In genomic region chr11:58582437-58582836, GRCh38 we compare ENCODE assay signal across 16 cellular contexts. TPM values are rescaled to one million over a fixed set of nuclear protein-coding genes. Genes with fewer than 3 reads are reported as not detected.
DNase-seq lines count a peak whose midpoint lies in the region; ATAC-seq, FAIRE-seq and TF ChIP-seq lines count a peak whose summit lies in the region.
"Had no signal": no experiment of that assay in that cellular context is flagged by ENCODE, and none has a peak within 500 bp of the region (broad histone marks: within the 10 kb centered on the region; RNA-seq: fewer than 3 reads in every experiment).

No MANE protein-coding gene starts in this region.

- peak overlapping the region; percentile 91; the same call in 1 of the 2 replicates for H3K4me2 ChIP-seq in MM.1S (ENCODE audit: low read depth, low read length)
- peak overlapping the region; percentile 72 for H3K4me2 ChIP-seq in GM12878 (ENCODE audit: control insufficient read depth, insufficient read depth)

- no peak overlapping the region for H3K27ac ChIP-seq in MM.1S (ENCODE audit: low read length)
- peak overlapping the region; percentile 9; the same call in 1 of the 2 replicates for H3K27ac ChIP-seq in GM12878 (ENCODE audit: control insufficient read depth, insufficient read depth)
- no peak overlapping the region for H3K27ac ChIP-seq in small intestine (ENCODE audit: low read depth in 1 of 2, low read length in 1 of 2)

- H4K20me1 ChIP-seq in MM.1S (ENCODE audit: insufficient read depth, low read length): peaks cover 12% of the 10 kb centered on the region; the same call in 1 of the 2 replicates
- no peaks in the 10 kb centered on the region for H4K20me1 ChIP-seq in GM12878 (ENCODE audit: control insufficient read depth, insufficient read depth)

- H3K9me3 Mint-ChIP-seq in activated T-cell treated with anti-CD3 and anti-CD28 coated beads, Interleukin-2, amount 50 U/mL, for 4 hours: no peaks in the 10 kb centered on the region
- H3K9me3 Mint-ChIP-seq in chondrocyte (ENCODE audit: low read depth): no peaks in the 10 kb centered on the region

- H2AFZ ChIP-seq in MM.1S (ENCODE audit: low read length) (no peak overlapping the region), GM12878 (ENCODE audit: control insufficient read depth, low read depth, low read length) (no peak overlapping the region)

- H3K9me3 ChIP-seq in MM.1S (replicated peaks; ENCODE audit: insufficient read depth, low read length) (no peaks in the 10 kb centered on the region), GM12878 (replicated peaks; ENCODE audit: control insufficient read depth, insufficient read depth, low read length) (no peaks in the 10 kb centered on the region), small intestine (ENCODE audit: control insufficient read depth, low read depth) (no peaks in the 10 kb centered on the region)
- H3K9me3 ChIP-seq: body of pancreas had no signal

- H3K9me2 ChIP-seq in MM.1S (replicated peaks; ENCODE audit: insufficient read depth, low read length): no peaks in the 10 kb centered on the region

- TF ChIP-seq CTCF in MM.1S (IDR thresholded peaks at IDR 0.05; ENCODE audit: low read length): no peak
- no peak for TF ChIP-seq CTCF in GM12878 (IDR thresholded peaks at IDR 0.05 in 2 of 3, conservative IDR thresholded peaks at IDR 0.05 in 1 of 3; ENCODE audit: control insufficient read depth in 2 of 3, extremely low read depth in 1 of 3, insufficient read depth in 1 of 3, low read depth in 3 of 3, low read length in 3 of 3)
- TF ChIP-seq CTCF in chondrocyte (IDR thresholded peaks at IDR 0.05): no peak

- peaks cover 22% of the 10 kb centered on the region for H3K36me3 Mint-ChIP-seq in activated T-cell treated with anti-CD3 and anti-CD28 coated beads, Interleukin-2, amount 50 U/mL, for 4 hours (ENCODE audit: insufficient read depth)
- no peaks in the 10 kb centered on the region for H3K36me3 Mint-ChIP-seq in chondrocyte (ENCODE audit: low read depth)

- peaks cover 84% of the 10 kb centered on the region for H3K79me2 ChIP-seq in MM.1S (ENCODE audit: low read length)
- H3K79me2 ChIP-seq in GM12878 (ENCODE audit: control insufficient read depth, insufficient read depth, low read length): peaks cover 84% of the 10 kb centered on the region

- H3K27me3 Mint-ChIP-seq in activated T-cell treated with anti-CD3 and anti-CD28 coated beads, Interleukin-2, amount 50 U/mL, for 4 hours (ENCODE audit: low read depth): no peaks in the 10 kb centered on the region
- H3K27me3 Mint-ChIP-seq in chondrocyte (ENCODE audit: low read depth): no peaks in the 10 kb centered on the region

- H3K4me1 ChIP-seq in MM.1S (ENCODE audit: low read length): peaks cover 21% of the 10 kb centered on the region; the same call in 1 of the 2 replicates
- H3K4me1 ChIP-seq in GM12878 (ENCODE audit: control insufficient read depth, insufficient read depth, low read length): peaks cover 12% of the 10 kb centered on the region; the same call in 1 of the 2 replicates
- peaks cover 1 to 5% of the 10 kb centered on the region in 2 donors for H3K4me1 ChIP-seq in small intestine (ENCODE audit: control insufficient read depth in 2 of 2, insufficient read depth in 1 of 2, low read depth in 1 of 2, low read length in 1 of 2)

- CTCF ChIA-PET in GM12878 (lab: Yijun Ruan, JAX): interaction anchor here (2.7 to 10.4 kb wide), 3 partner anchors 14 to 65 kb away, joined by 8 to 110 read pairs (median 39); no protein-coding TSS in a partner anchor

- no TSS peak for BruUV-seq in GM12878 (replicated peaks; lab: Mats Ljungman, UMichigan)

- no peak for DNase-seq in activated T-cell treated with anti-CD3 and anti-CD28 coated beads, Interleukin-2, amount 50 U/mL, for 4 hours
- DNase-seq in activated T-cell treated with anti-CD3 and anti-CD28 coated beads, Interleukin-2, amount 50 U/mL, for 48 hours: no peak
- DNase-seq in MM.1S (no peak), GM12878 (ENCODE audit: low read depth, low spot score) (no peak), small intestine (peak; percentile 75), chondrocyte (ENCODE audit: low spot score) (no peak), RPMI8226 (no peak)
- DNase-seq in stimulated activated naive CD4-positive, alpha-beta T cell treated with Interleukin-2 at 50 U/mL for 16 hours (lab: John Stamatoyannopoulos, UW): no peak
- DNase-seq: activated CD4-positive, CD25-positive, alpha-beta regulatory T cell treated with anti-CD3 and anti-CD28 coated beads, Interleukin-2, amount 50 U/mL, for 72 hours; body of pancreas; dermis blood vessel endothelial cell; hippocampal formation; left colon; NCI-H1930; NCI-H510A treated with DMSO at 0.1 percent for 48 hours; T-helper 1 cell had no signal

- in situ Hi-C loops in GM12878 (cut with MboI): loop anchor here (25.0 kb wide), 2 partner anchors 1080 to 1245 kb away; partner anchors contain the start of genes P2RX3, PATL1 and SSRP1

- TF ChIP-seq POLR2A in GM12878 (IDR thresholded peaks at IDR 0.05; ENCODE audit: low read depth, low read length): no peak

- ATAC-seq in activated T-cell treated with anti-CD3 and anti-CD28 coated beads, Interleukin-2, amount 50 U/mL, for 4 hours: no peak
- no peak for ATAC-seq in GM12878
- ATAC-seq: body of pancreas, left colon had no signal

- H3F3A ChIP-seq in MM.1S (ENCODE audit: insufficient read depth, low read length): peaks cover 16% of the 10 kb centered on the region

- H3K36me3 ChIP-seq in MM.1S (replicated peaks; ENCODE audit: insufficient read depth, low read length): peaks cover 9% of the 10 kb centered on the region; the same call in 1 of the 2 replicates
- peaks cover 0 to 5% of the 10 kb centered on the region in 2 experiments; a peak in 2 of 4 replicates for H3K36me3 ChIP-seq in GM12878 (ENCODE audit: control insufficient read depth in 2 of 2, insufficient read depth in 2 of 2, low read length in 1 of 2)
- H3K36me3 ChIP-seq in small intestine (ENCODE audit: control insufficient read depth in 2 of 2, insufficient read depth in 2 of 2, low read length in 2 of 2): peaks cover 3% of the 10 kb centered on the region in 2 donors

- POLR2A ChIA-PET in GM12878 (lab: Charles Lee): interaction anchor here (0.7 to 1.6 kb wide), 3 partner anchors 15 to 66 kb away, joined by 3 read pairs; no protein-coding TSS in a partner anchor

- peaks cover 59% of the 10 kb centered on the region for H3K4me1 Mint-ChIP-seq in activated T-cell treated with anti-CD3 and anti-CD28 coated beads, Interleukin-2, amount 50 U/mL, for 4 hours (ENCODE audit: low read depth)
- H3K4me1 Mint-ChIP-seq in chondrocyte (ENCODE audit: low read depth): peaks cover 34% of the 10 kb centered on the region

- H3K27ac Mint-ChIP-seq in chondrocyte (ENCODE audit: unreplicated experiment): no peak overlapping the region

- intact Hi-C loops in GM12878 (cut with micrococcal nuclease; ENCODE audit: unreplicated experiment): no loop called here

- H3K9ac ChIP-seq in MM.1S (ENCODE audit: low read length): no peak overlapping the region
- H3K9ac ChIP-seq in GM12878 (ENCODE audit: control insufficient read depth, insufficient read depth, low read length): no peak overlapping the region; the same call in 1 of the 2 replicates

- TF ChIP-seq RAD21 in GM12878 (IDR thresholded peaks at IDR 0.05; ENCODE audit: insufficient read depth, low read depth, low read length): no peak

- FAIRE-seq in GM12878 (lab: Jason Lieb, UNC) (no peak), small intestine (lab: Jason Lieb, UNC) (no peak)

- H3K27me3 ChIP-seq in MM.1S (replicated peaks; ENCODE audit: insufficient read depth, low read length) (no peaks in the 10 kb centered on the region), GM12878 (replicated peaks in 1 of 2; ENCODE audit: control insufficient read depth in 2 of 2, insufficient read depth in 2 of 2, low read length in 1 of 2) (no peaks in the 10 kb centered on the region), small intestine (ENCODE audit: control insufficient read depth in 2 of 2, insufficient read depth in 2 of 2, low read length in 2 of 2) (no peaks in the 10 kb centered on the region)
- H3K27me3 ChIP-seq: body of pancreas had no signal

- no peak for TF ChIP-seq EP300 in GM12878 (IDR thresholded peaks at IDR 0.05; ENCODE audit: borderline replicate concordance in 1 of 2, control insufficient read depth in 1 of 2, low read depth in 2 of 2, low read length in 2 of 2)

- H3K4me3 ChIP-seq in MM.1S (ENCODE audit: low read length) (no peak overlapping the region), GM12878 (peak overlapping the region; percentile 39), small intestine (ENCODE audit: low read depth in 1 of 2, low read length in 2 of 2) (no peak overlapping the region)
- H3K4me3 ChIP-seq: body of pancreas had no signal

- RAD21 ChIA-PET in GM12878 (lab: Charles Lee; ENCODE audit: unreplicated experiment): interaction anchor here (0.6 to 1.5 kb wide), 5 partner anchors 15 to 851 kb away, joined by 3 to 11 read pairs (median 5); partner anchors contain the start of gene DTX4

- H3K4me3 Mint-ChIP-seq in activated T-cell treated with anti-CD3 and anti-CD28 coated beads, Interleukin-2, amount 50 U/mL, for 4 hours: peak overlapping the region; percentile 29
- H3K4me3 Mint-ChIP-seq in chondrocyte (ENCODE audit: unreplicated experiment): no peak overlapping the region

- SMC1A ChIA-PET in GM12878 (lab: Charles Lee; ENCODE audit: uncharacterized antibody, unreplicated experiment): interaction anchor here (0.8 to 2.8 kb wide), 6 partner anchors 13 to 821 kb away, joined by 3 to 10 read pairs (median 4); partner anchors contain the start of gene CTNND1

- 100% methylated on average over 1 of the region's 1 CpG for WGBS in GM12878 (ENCODE audit: insufficient coverage, insufficient replicate concordance, low lambda C conversion rate, missing lambda C conversion rate)
- WGBS in small intestine, 3 donors: 21 to 68% (median 52%) methylated on average over 1 of the region's 1 CpG

RNA-seq across cellular contexts. Expression of gene ZFP91, which starts 3.6 kb away (rescaled TPM):
- total RNA-seq in activated T-cell treated with anti-CD3 and anti-CD28 coated beads, Interleukin-2, amount 50 U/mL, for 4 hours: 10 to 100 TPM; 54.8 to 60.4 (median 54.9) TPM
- total RNA-seq in GM12878 (2013; cell fraction: nucleolus; rRNA removed): 42.4 and 42.7 TPM in 2 replicates
- total RNA-seq in GM12878 (2014; rRNA removed): 34.8 and 40.7 TPM in 2 replicates
- total RNA-seq in GM12878 (2014; rRNA removed; fragmentation: Illumina TruSeq; extraction: Trizol): 40.7 and 41.0 TPM in 2 replicates
- 40.7 and 41.3 TPM in 2 replicates for total RNA-seq in GM12878 (2021)
- polyA plus RNA-seq in GM12878 (2011; ENCODE audit: low read depth): 14.5 TPM
- 40.5 and 53.1 TPM in 2 replicates for polyA plus RNA-seq in GM12878 (2011; rRNA removed)
- 17.2 and 20.7 TPM in 2 replicates for polyA plus RNA-seq in GM12878 (2011; cell fraction: cytosol; rRNA removed)
- polyA plus RNA-seq in GM12878 (2011; cell fraction: nucleus; rRNA removed): 31.1 and 32.9 TPM in 2 replicates
- 22.0 and 22.3 TPM in 2 replicates for polyA plus RNA-seq in GM12878 (2012)
- 54.1 and 63.7 TPM in 2 replicates for polyA plus RNA-seq in GM12878 (2014; fragmentation: Illumina TruSeq; extraction: Trizol)
- 10 to 100 TPM; 15.6 to 21.4 TPM for polyA plus RNA-seq in GM12878 (2014; fragmentation: Nextera tagmentation; extraction: Ambion mirVana)
- 25.7 and 28.7 TPM in 2 replicates for polyA plus RNA-seq in GM12878 (2014; rRNA removed)
- polyA plus RNA-seq in GM12878 (2016; fragmentation: Nextera tagmentation; extraction: Ambion mirVana): 10 to 100 TPM; 12.9 to 14.3 TPM
- 28.9 and 29.1 TPM in 2 replicates for polyA minus RNA-seq in GM12878 (2011; rRNA and poly(A)+ RNA removed)
- 10.6 and 15.2 TPM in 2 replicates for polyA minus RNA-seq in GM12878 (2011; cell fraction: cytosol; rRNA and poly(A)+ RNA removed)
- polyA minus RNA-seq in GM12878 (2011; cell fraction: nucleus; rRNA and poly(A)+ RNA removed): 21.0 and 32.7 TPM in 2 replicates
- polyA plus RNA-seq in small intestine: 10 to 100 TPM; 24.8 to 31.0 (median 24.9) TPM
- 44.0 to 48.1 TPM (median 46.0 TPM) in 3 replicates for total RNA-seq in chondrocyte

RNA-seq across cellular contexts. Expression of gene LPXN, which starts 6.8 kb away (rescaled TPM):
- 100 to 1,000 TPM; 102 to 116 (median 115) TPM for total RNA-seq in activated T-cell treated with anti-CD3 and anti-CD28 coated beads, Interleukin-2, amount 50 U/mL, for 4 hours
- total RNA-seq in GM12878 (2013; cell fraction: nucleolus; rRNA removed): 224 and 269 TPM in 2 replicates
- total RNA-seq in GM12878 (2014; rRNA removed) (131 and 142 TPM in 2 replicates), GM12878 (2014; rRNA removed; fragmentation: Illumina TruSeq; extraction: Trizol) (189 and 193 TPM in 2 replicates), GM12878 (2021) (154 and 164 TPM in 2 replicates), chondrocyte (3.3 to 4.8 TPM (median 4.5 TPM) in 3 replicates)
- 125 TPM for polyA plus RNA-seq in GM12878 (2011; ENCODE audit: low read depth)
- polyA plus RNA-seq in GM12878 (2011; rRNA removed) (324 and 342 TPM in 2 replicates), GM12878 (2014; fragmentation: Illumina TruSeq; extraction: Trizol) (349 and 479 TPM in 2 replicates), GM12878 (2014; fragmentation: Nextera tagmentation; extraction: Ambion mirVana) (100 to 1,000 TPM; 175 to 268 TPM), GM12878 (2014; rRNA removed) (189 and 214 TPM in 2 replicates), GM12878 (2016; fragmentation: Nextera tagmentation; extraction: Ambion mirVana) (100 to 1,000 TPM; 196 to 207 TPM), small intestine (10 to 100 TPM in 1 of 3 donors, 1 to 10 TPM in 2; 5.3 to 10.3 (median 6.9) TPM)
- 274 and 296 TPM in 2 replicates for polyA plus RNA-seq in GM12878 (2011; cell fraction: cytosol; rRNA removed)
- 183 and 185 TPM in 2 replicates for polyA plus RNA-seq in GM12878 (2011; cell fraction: nucleus; rRNA removed)
- polyA plus RNA-seq in GM12878 (2012): 143 and 162 TPM in 2 replicates
- polyA minus RNA-seq in GM12878 (2011; rRNA and poly(A)+ RNA removed): 256 and 266 TPM in 2 replicates
- 41.6 and 57.9 TPM in 2 replicates for polyA minus RNA-seq in GM12878 (2011; cell fraction: cytosol; rRNA and poly(A)+ RNA removed)
- 110 and 141 TPM in 2 replicates for polyA minus RNA-seq in GM12878 (2011; cell fraction: nucleus; rRNA and poly(A)+ RNA removed)

RNA-seq across cellular contexts. Expression of gene CNTF, which starts 40.0 kb away (rescaled TPM):
- total RNA-seq in activated T-cell treated with anti-CD3 and anti-CD28 coated beads, Interleukin-2, amount 50 U/mL, for 4 hours: 1 to 10 TPM; 3.5 to 4.3 (median 3.6) TPM
- total RNA-seq in GM12878 (2013; cell fraction: nucleolus; rRNA removed): 12.1 and 12.9 TPM in 2 replicates
- 2.3 and 2.6 TPM in 2 replicates for total RNA-seq in GM12878 (2014; rRNA removed)
- 2.2 and 2.8 TPM in 2 replicates for total RNA-seq in GM12878 (2014; rRNA removed; fragmentation: Illumina TruSeq; extraction: Trizol)
- 1.6 and 2.1 TPM in 2 replicates for total RNA-seq in GM12878 (2021)
- polyA plus RNA-seq in GM12878 (2011; ENCODE audit: low read depth): 0.98 TPM
- polyA plus RNA-seq in GM12878 (2011; rRNA removed): 0.76 and 1.2 TPM in 2 replicates
- 0.20 and 0.27 TPM in 2 replicates for polyA plus RNA-seq in GM12878 (2011; cell fraction: cytosol; rRNA removed)
- polyA plus RNA-seq in GM12878 (2011; cell fraction: nucleus; rRNA removed): 4.3 and 4.7 TPM in 2 replicates
- polyA plus RNA-seq in GM12878 (2012): 0.58 and 1.3 TPM in 2 replicates
- 0.60 and 1.2 TPM in 2 replicates for polyA plus RNA-seq in GM12878 (2014; fragmentation: Illumina TruSeq; extraction: Trizol)
- polyA plus RNA-seq in GM12878 (2014; fragmentation: Nextera tagmentation; extraction: Ambion mirVana): under 1 TPM; 0.16 to 0.20 TPM
- polyA plus RNA-seq in GM12878 (2014; rRNA removed): 0.69 and 1.2 TPM in 2 replicates
- under 1 TPM; 0.47 to 0.68 TPM for polyA plus RNA-seq in GM12878 (2016; fragmentation: Nextera tagmentation; extraction: Ambion mirVana)
- polyA minus RNA-seq in GM12878 (2011; rRNA and poly(A)+ RNA removed): 7.1 and 8.1 TPM in 2 replicates
- polyA minus RNA-seq in GM12878 (2011; cell fraction: cytosol; rRNA and poly(A)+ RNA removed): not detected in 2 replicates
- 19.9 and 25.2 TPM in 2 replicates for polyA minus RNA-seq in GM12878 (2011; cell fraction: nucleus; rRNA and poly(A)+ RNA removed)
- under 1 TPM in 1 of 3 donors, not detected in 2; 0.63 TPM for polyA plus RNA-seq in small intestine
- 0.92 to 1.3 TPM (median 1.1 TPM) in 3 replicates for total RNA-seq in chondrocyte

Comparison
In these comparisons a context has a peak if more than half of its experiments do, and no peak if none do; other contexts are left out.
1. RNA of gene LPXN, which starts 6.8 kb away (total RNA-seq): 131 to 269 TPM in GM12878 and 102 to 116 TPM in activated T-cell treated with anti-CD3 and anti-CD28 coated beads, Interleukin-2, amount 50 U/mL, for 4 hours; 3.3 to 4.8 TPM in chondrocyte; every median in the first group is over 10 times any median in the second.